ENCODE assay signal across 1 cellular context in genomic region chr4:73408181-73408867, GRCh38.
TF ChIP-seq lines count a peak whose summit lies in the region.

No MANE protein-coding gene starts in this region.

TF ChIP-seq in HepG2, 621 proteins besides CTCF, POLR2A, EP300 and RAD21 (continued from another document and continues in another):
- TF ChIP-seq ZUFSP (CRISPR knock-in tag; IDR thresholded peaks at IDR 0.05; ENCODE audit: borderline replicate concordance) (no peak), TARDBP (CRISPR knock-in tag; IDR thresholded peaks at IDR 0.05) (no peak), LRRFIP1 (CRISPR knock-in tag; conservative IDR thresholded peaks at IDR 0.05) (no peak), ZNF710 (CRISPR knock-in tag; IDR thresholded peaks at IDR 0.05; ENCODE audit: borderline replicate concordance) (no peak), ZNF720 (CRISPR knock-in tag; IDR thresholded peaks at IDR 0.05) (no peak), SMC3 (IDR thresholded peaks at IDR 0.05; ENCODE audit: low read length) (no peak), ZC3H13 (CRISPR knock-in tag; IDR thresholded peaks at IDR 0.05) (0 out of 2 replicates have a peak, but pooled peaks have one; percentile 35), ZBTB26 (CRISPR knock-in tag; IDR thresholded peaks at IDR 0.05; ENCODE audit: borderline replicate concordance) (no peak), ATF7-NPFF (CRISPR knock-in tag; IDR thresholded peaks at IDR 0.05; ENCODE audit: low read depth) (no peak), ZNF768 (CRISPR knock-in tag; IDR thresholded peaks at IDR 0.05) (no peak), SMARCC2 (IDR thresholded peaks at IDR 0.05) (no peak), ZC3H4 (CRISPR knock-in tag; IDR thresholded peaks at IDR 0.05; ENCODE audit: borderline replicate concordance) (no peak), ZNF878 (CRISPR knock-in tag; IDR thresholded peaks at IDR 0.05) (peak; percentile 81; the same call in 1 of the 2 replicates), ZBTB3 (CRISPR knock-in tag; IDR thresholded peaks at IDR 0.05; ENCODE audit: borderline replicate concordance, low read depth) (no peak), HMGXB4 (CRISPR knock-in tag; IDR thresholded peaks at IDR 0.05; ENCODE audit: borderline replicate concordance in 1 of 2, low read depth in 1 of 2) (no peak), NR2C2 (CRISPR knock-in tag; IDR thresholded peaks at IDR 0.05; ENCODE audit: borderline replicate concordance) (no peak), ATRX (CRISPR knock-in tag; IDR thresholded peaks at IDR 0.05; ENCODE audit: borderline replicate concordance) (no peak), KMT2A (CRISPR knock-in tag; IDR thresholded peaks at IDR 0.05) (no peak), ZNF432 (CRISPR knock-in tag; IDR thresholded peaks at IDR 0.05; ENCODE audit: borderline replicate concordance) (no peak), ZKSCAN8 (CRISPR knock-in tag; IDR thresholded peaks at IDR 0.05; ENCODE audit: borderline replicate concordance) (no peak), ZNF468 (CRISPR knock-in tag; IDR thresholded peaks at IDR 0.05) (no peak), ZNF567 (CRISPR knock-in tag; IDR thresholded peaks at IDR 0.05; ENCODE audit: borderline replicate concordance) (no peak), YEATS2 (CRISPR knock-in tag; IDR thresholded peaks at IDR 0.05; ENCODE audit: borderline replicate concordance) (no peak), HMGXB3 (CRISPR knock-in tag; IDR thresholded peaks at IDR 0.05; ENCODE audit: borderline replicate concordance) (no peak), ZNF547 (CRISPR knock-in tag; IDR thresholded peaks at IDR 0.05) (no peak), ZBTB2 (CRISPR knock-in tag; IDR thresholded peaks at IDR 0.05; ENCODE audit: low read depth) (no peak), SETDB1 (CRISPR knock-in tag; IDR thresholded peaks at IDR 0.05; ENCODE audit: borderline replicate concordance) (no peak), ZNF24 (IDR thresholded peaks at IDR 0.05) (no peak), ZNF160 (CRISPR knock-in tag; IDR thresholded peaks at IDR 0.05) (no peak), RBM22 (optimal IDR thresholded peaks at IDR 0.05; ENCODE audit: low read length) (peak; percentile 88), ZBTB33 (CRISPR knock-in tag; IDR thresholded peaks at IDR 0.05) (no peak), ZNF615 (CRISPR knock-in tag; IDR thresholded peaks at IDR 0.05; ENCODE audit: borderline replicate concordance) (no peak), NAIF1 (CRISPR knock-in tag; IDR thresholded peaks at IDR 0.05; ENCODE audit: borderline replicate concordance) (no peak), HNRNPLL (IDR thresholded peaks at IDR 0.05; ENCODE audit: low read depth, low read length, poor library complexity, severe bottlenecking) (no peak), RNF219 (CRISPR knock-in tag; IDR thresholded peaks at IDR 0.05) (no peak), SMYD3 (CRISPR knock-in tag; IDR thresholded peaks at IDR 0.05) (no peak), CHCHD3 (CRISPR knock-in tag; IDR thresholded peaks at IDR 0.05) (no peak), ZNF841 (CRISPR knock-in tag; IDR thresholded peaks at IDR 0.05; ENCODE audit: borderline replicate concordance) (peak; percentile 74; the same call in 1 of the 2 replicates), ZNF234 (CRISPR knock-in tag; conservative IDR thresholded peaks at IDR 0.05) (no peak), PAX8 (CRISPR knock-in tag; IDR thresholded peaks at IDR 0.05; ENCODE audit: borderline replicate concordance) (no peak), POLR2AphosphoS5 (IDR thresholded peaks at IDR 0.05; ENCODE audit: low read depth, low read length) (peak; percentile 73), DRAP1 (CRISPR knock-in tag; IDR thresholded peaks at IDR 0.05) (0 out of 2 replicates have a peak, but pooled peaks have one; percentile 21), NR2F1 (CRISPR knock-in tag; IDR thresholded peaks at IDR 0.05) (no peak), KAT7 (CRISPR knock-in tag; IDR thresholded peaks at IDR 0.05; ENCODE audit: borderline replicate concordance) (no peak)
